Comparison of ENCODE assay signal across 24 cellular contexts in the genomic region with DNA sequence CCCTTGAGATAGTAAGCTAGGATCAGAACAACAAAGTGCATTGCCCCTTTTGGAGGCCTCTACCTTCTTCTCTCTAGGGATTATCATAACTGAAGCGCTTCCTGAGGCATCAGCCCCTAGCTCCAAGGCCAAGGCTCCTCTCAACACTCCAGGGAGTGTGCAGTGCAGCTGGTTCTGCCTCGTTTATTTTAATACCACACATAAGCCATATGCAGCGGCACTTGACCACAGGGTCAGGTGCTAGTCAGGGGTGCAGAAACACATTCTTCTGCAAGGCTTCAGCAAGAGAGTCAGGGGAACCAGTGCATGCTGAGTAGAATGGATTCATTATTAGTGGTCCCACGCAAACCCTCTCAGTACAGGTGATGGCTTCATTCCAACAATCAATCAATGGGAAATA. TPM values are rescaled to one million over a fixed set of nuclear protein-coding genes. Genes with fewer than 3 reads are reported as not detected.
"Had no signal": no experiment of that assay in that cellular context is flagged by ENCODE, and none has a peak within 500 bp of the region (broad histone marks: within the 10 kb centered on the region; RNA-seq: fewer than 3 reads in every experiment).

No MANE protein-coding gene starts in this region.

- H3K4me1 ChIP-seq: esophagus squamous epithelium, lower lobe of right lung, parathyroid adenoma, tibial artery had no signal

- H3K9me3 ChIP-seq: esophagus squamous epithelium, lower lobe of right lung, neutrophil, tibial artery had no signal

- H3K36me3 ChIP-seq: esophagus squamous epithelium, lower lobe of right lung, neutrophil, tibial artery had no signal

- DNase-seq: activated CD4-positive, alpha-beta memory T cell treated with anti-CD3 and anti-CD28 coated beads for 36 hours; activated CD4-positive, alpha-beta T cell treated with anti-CD3 and anti-CD28 coated beads for 36 hours; activated naive CD4-positive, alpha-beta T cell; activated naive CD8-positive, alpha-beta T cell treated with anti-CD3 and anti-CD28 coated beads for 36 hours; activated T-cell treated with anti-CD3 and anti-CD28 coated beads for 4 hours; amniotic stem cell; dermis blood vessel endothelial cell; effector memory CD4-positive, alpha-beta T cell; esophagus squamous epithelium; left colon; lower lobe of right lung; stimulated activated CD4-positive, alpha-beta T cell treated with anti-CD3 and anti-CD28 coated beads, Interleukin-12 subunit alpha, Interleukin-12 subunit beta, amount 100 ng/mL, for 4 hours; stimulated activated CD4-positive, alpha-beta T cell treated with anti-CD3 and anti-CD28 coated beads, Interleukin-1b, Interleukin-23, amount 100 ng/mL, for 48 hours; stimulated activated CD8-positive, alpha-beta memory T cell treated with anti-CD3 and anti-CD28 coated beads, Interleukin-4, amount 100 ng/mL, for 48 hours; stimulated activated naive CD4-positive, alpha-beta T cell treated with Interleukin-2 at 50 U/mL for 16 hours; T-helper 17 cell; tibial artery had no signal

- H3K27me3 ChIP-seq: esophagus squamous epithelium, neutrophil had no signal

- ATAC-seq: activated CD4-positive, alpha-beta T cell treated with anti-CD3 and anti-CD28 coated beads for 36 hours; left colon; lower lobe of right lung; natural killer cell treated with Interleukin-12 subunit alpha and Interleukin-12 subunit beta and Interleukin-15 and Interleukin-18, amount 100 ng/mL, for 72 hours; T-helper 17 cell; WTC11 had no signal

- H3K4me3 ChIP-seq: esophagus squamous epithelium, lower lobe of right lung, tibial artery had no signal

- H3K27ac ChIP-seq: esophagus squamous epithelium, lower lobe of right lung, neutrophil, parathyroid adenoma, tibial artery had no signal

RNA-seq across cellular contexts. Expression of a gene that starts 41.6 kb away (rescaled TPM):
- total RNA-seq: activated CD4-positive, alpha-beta memory T cell treated with anti-CD3 and anti-CD28 coated beads for 36 hours; activated CD4-positive, alpha-beta T cell treated with anti-CD3 and anti-CD28 coated beads for 36 hours; activated naive CD8-positive, alpha-beta T cell treated with anti-CD3 and anti-CD28 coated beads for 36 hours; activated T-helper 1 cell treated with anti-CD3 and anti-CD28 coated beads, Interleukin-12 subunit alpha, Interleukin-12 subunit beta, Interleukin-2, Interleukin-4 antibody, amounts not matched to agents 30 ng/mL and 10 ng/mL and 1 ng/mL, durations not matched to agents 14 hours and 24 hours and 36 hours; dermis blood vessel endothelial cell; endothelial cell of umbilical vein; natural killer cell treated with Interleukin-12 subunit alpha and Interleukin-12 subunit beta and Interleukin-15 and Interleukin-18, amount 100 ng/mL, for 72 hours; T-helper 17 cell had no signal

RNA-seq across cellular contexts. Expression of a gene that starts 47.9 kb away (rescaled TPM):
- total RNA-seq: activated CD4-positive, alpha-beta memory T cell treated with anti-CD3 and anti-CD28 coated beads for 36 hours; activated CD4-positive, alpha-beta T cell treated with anti-CD3 and anti-CD28 coated beads for 36 hours; activated naive CD8-positive, alpha-beta T cell treated with anti-CD3 and anti-CD28 coated beads for 36 hours; dermis blood vessel endothelial cell; endothelial cell of umbilical vein; esophagus squamous epithelium; lower lobe of right lung; mesenteric fat pad; natural killer cell treated with Interleukin-12 subunit alpha and Interleukin-12 subunit beta and Interleukin-15 and Interleukin-18, amount 100 ng/mL, for 72 hours; T-helper 17 cell had no signal
- polyA plus RNA-seq: endothelial cell of umbilical vein had no signal
